In the genomic region with DNA sequence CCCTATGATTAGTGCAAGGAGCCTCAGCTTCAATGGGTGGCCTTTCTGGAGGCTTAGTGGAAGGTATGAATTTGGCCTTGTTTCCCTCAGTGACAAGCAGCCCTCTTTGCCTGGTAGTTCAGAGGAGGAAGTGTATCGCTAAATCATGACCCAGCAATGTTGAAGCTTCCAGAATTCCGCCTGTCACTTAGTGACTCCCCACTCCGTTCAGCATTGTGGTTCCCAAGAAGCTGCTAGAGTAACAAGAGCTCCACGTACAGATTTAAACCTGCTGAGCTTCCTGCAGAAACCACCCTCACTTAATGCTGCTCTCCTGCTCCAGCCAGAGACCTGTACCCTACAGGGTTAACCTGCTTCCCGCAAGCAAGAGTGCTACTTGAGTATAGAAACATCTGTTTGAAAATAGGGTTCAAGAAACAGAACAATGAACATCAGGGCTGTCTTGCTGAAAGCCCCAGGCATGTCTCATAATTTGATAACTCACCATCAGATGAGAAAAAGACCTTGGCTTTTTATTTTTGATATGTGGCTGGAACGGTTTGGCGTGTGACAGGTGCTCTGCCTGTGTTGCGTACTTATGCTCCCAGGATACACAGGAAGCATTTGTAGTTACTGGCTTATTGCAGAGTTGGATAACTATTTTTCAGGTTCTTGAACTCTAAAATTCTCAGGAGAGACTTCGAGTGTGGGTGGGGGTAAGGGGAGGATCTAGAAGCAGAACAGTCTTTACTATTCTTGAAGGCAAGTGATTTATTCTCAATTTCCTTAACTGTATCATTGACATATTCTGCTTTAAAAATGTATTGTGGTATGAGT, we compare ENCODE assay signal across 8 cellular contexts.
DNase-seq lines count a peak whose midpoint lies in the region; ATAC-seq and TF ChIP-seq lines count a peak whose summit lies in the region.

No MANE protein-coding gene starts in this region.

- H4K20me1 ChIP-seq in smooth muscle cell (ENCODE audit: low read depth): no peaks in the 10 kb centered on the region

- H3K27me3 Mint-ChIP-seq in natural killer cell treated with Interleukin-12 subunit alpha and Interleukin-12 subunit beta and Interleukin-15 and Interleukin-18, amount 100 ng/mL, for 72 hours: peaks cover 25 to 47% of the 10 kb centered on the region in 2 donors

- H3K4me2 ChIP-seq in smooth muscle cell: peak overlapping the region; percentile 95

- 26% methylated on average over 9 of the region's 9 CpGs for WGBS in smooth muscle cell (ENCODE audit: low lambda C conversion rate)

- no peak overlapping the region for H3K4me3 Mint-ChIP-seq in natural killer cell treated with Interleukin-12 subunit alpha and Interleukin-12 subunit beta and Interleukin-15 and Interleukin-18, amount 100 ng/mL, for 72 hours

- no peaks in the 10 kb centered on the region for H3K9me3 Mint-ChIP-seq in natural killer cell treated with Interleukin-12 subunit alpha and Interleukin-12 subunit beta and Interleukin-15 and Interleukin-18, amount 100 ng/mL, for 72 hours

- H3K27ac ChIP-seq in iPS-20b (ENCODE audit: low read length) (no peak overlapping the region), smooth muscle cell (ENCODE audit: low read depth) (no peak overlapping the region)

- H3K36me3 ChIP-seq in iPS-20b (ENCODE audit: insufficient read depth, low read depth, low read length) (no peaks in the 10 kb centered on the region), smooth muscle cell (ENCODE audit: low read depth) (no peaks in the 10 kb centered on the region)

- no peak for ATAC-seq in HG03520 (IDR thresholded peaks at IDR 0.05; ENCODE audit: unreplicated experiment)
- ATAC-seq in natural killer cell treated with Interleukin-12 subunit alpha and Interleukin-12 subunit beta and Interleukin-15 and Interleukin-18, amount 100 ng/mL, for 72 hours: no peak
- no peak for ATAC-seq in GM21825 (IDR thresholded peaks at IDR 0.05; ENCODE audit: unreplicated experiment)

- H3K4me1 ChIP-seq in iPS-20b (ENCODE audit: insufficient read depth, low read length) (peaks cover 48% of the 10 kb centered on the region), smooth muscle cell (ENCODE audit: low read depth) (peaks cover 12% of the 10 kb centered on the region)

- no peak overlapping the region for H2AFZ ChIP-seq in smooth muscle cell (ENCODE audit: low read depth)

- no peaks in the 10 kb centered on the region for H3F3A ChIP-seq in smooth muscle cell (ENCODE audit: low read depth)

- H3K27ac Mint-ChIP-seq in natural killer cell treated with Interleukin-12 subunit alpha and Interleukin-12 subunit beta and Interleukin-15 and Interleukin-18, amount 100 ng/mL, for 72 hours: no peak overlapping the region

- no peaks in the 10 kb centered on the region for H3K79me2 ChIP-seq in smooth muscle cell (ENCODE audit: low read depth)

- no peaks in the 10 kb centered on the region for H3K9me3 ChIP-seq in iPS-20b (ENCODE audit: insufficient read depth, low read depth, low read length)
- H3K9me3 ChIP-seq in smooth muscle cell (replicated peaks; ENCODE audit: low read depth): no peaks in the 10 kb centered on the region

- no peaks in the 10 kb centered on the region for H3K4me1 Mint-ChIP-seq in natural killer cell treated with Interleukin-12 subunit alpha and Interleukin-12 subunit beta and Interleukin-15 and Interleukin-18, amount 100 ng/mL, for 72 hours (ENCODE audit: low read depth in 2 of 2)

- H3K4me3 ChIP-seq in iPS-20b (ENCODE audit: low read length): peak overlapping the region; percentile 77
- peak overlapping the region; percentile 79 for H3K4me3 ChIP-seq in smooth muscle cell

- peak; percentile 24 for DNase-seq in GM03348 (ENCODE audit: low spot score)
- peak; percentile 18 for DNase-seq in SK-N-DZ (ENCODE audit: low spot score)
- DNase-seq in smooth muscle cell (lab: John Stamatoyannopoulos, UW; ENCODE audit: unreplicated experiment): no peak
- no peak for DNase-seq in natural killer cell treated with Interleukin-12 subunit alpha and Interleukin-12 subunit beta and Interleukin-15 and Interleukin-18, amount 100 ng/mL, for 72 hours (ENCODE audit: low spot score)
- DNase-seq in NAMALWA (ENCODE audit: low spot score): no peak

- TF ChIP-seq CTCF in smooth muscle cell (IDR thresholded peaks at IDR 0.05; ENCODE audit: borderline replicate concordance, insufficient read depth, poor library complexity, severe bottlenecking): no peak

- H3K27me3 ChIP-seq in iPS-20b (ENCODE audit: insufficient read depth, low read length) (peaks cover 87% of the 10 kb centered on the region), smooth muscle cell (ENCODE audit: low read depth) (peaks cover 60% of the 10 kb centered on the region)

- no peak overlapping the region; the same call in 1 of the 2 replicates for H3K9ac ChIP-seq in iPS-20b (ENCODE audit: low read depth, low read length)
- H3K9ac ChIP-seq in smooth muscle cell (ENCODE audit: low read depth): no peak overlapping the region

- no peaks in the 10 kb centered on the region for H3K36me3 Mint-ChIP-seq in natural killer cell treated with Interleukin-12 subunit alpha and Interleukin-12 subunit beta and Interleukin-15 and Interleukin-18, amount 100 ng/mL, for 72 hours

Comparison
In these comparisons a context has a peak if more than half of its experiments do, and no peak if none do; other contexts are left out.
1. DNase-seq: peak in GM03348 (single experiment) and SK-N-DZ (single experiment); none in smooth muscle cell (single experiment), natural killer cell treated with Interleukin-12 subunit alpha and Interleukin-12 subunit beta and Interleukin-15 and Interleukin-18, amount 100 ng/mL, for 72 hours (single experiment) and NAMALWA (single experiment).